Comparison of ENCODE assay signal across 9 cellular contexts in the genomic region with DNA sequence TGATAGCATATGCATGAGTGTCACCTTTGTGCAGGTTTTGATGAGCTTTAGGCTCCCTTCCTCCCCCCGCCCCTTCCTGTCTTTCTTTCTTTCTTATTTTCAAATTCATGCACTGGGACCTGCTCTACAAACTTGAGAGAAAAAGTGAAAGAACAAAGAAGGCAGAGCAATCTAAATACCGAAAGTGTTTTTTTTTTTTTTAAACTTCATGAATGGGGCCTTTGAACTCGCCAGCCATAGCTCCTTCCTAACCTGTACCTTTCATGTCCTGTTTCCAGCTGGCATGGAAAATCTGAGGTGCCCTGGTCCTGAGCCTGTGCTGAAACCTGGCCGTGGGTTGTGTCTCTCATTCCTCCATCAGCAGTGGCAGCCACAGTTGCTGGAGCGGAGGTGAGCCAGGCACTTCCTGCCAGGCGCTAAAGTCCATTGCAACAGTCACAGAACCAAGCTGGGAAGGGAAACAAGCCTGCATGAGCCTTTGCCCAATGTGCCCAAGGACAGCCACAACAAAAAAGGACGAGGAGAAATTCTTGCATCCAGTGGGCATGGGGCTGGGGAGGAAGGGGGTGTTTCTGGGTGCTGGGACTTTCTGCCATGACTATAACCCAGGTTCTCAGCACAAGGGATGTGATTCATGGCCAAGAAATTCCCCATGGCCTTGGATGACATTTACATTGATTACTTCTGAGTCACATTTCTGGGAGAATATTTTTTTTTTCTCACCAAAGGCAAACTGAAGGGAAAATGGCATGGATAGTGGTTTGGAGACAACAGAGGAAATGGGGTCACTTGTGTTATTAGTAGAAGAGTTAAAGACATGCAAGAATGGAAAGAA.
DNase-seq lines count a peak whose midpoint lies in the region; ATAC-seq and FAIRE-seq lines count a peak whose summit lies in the region.
"Had no signal": no experiment of that assay in that cellular context is flagged by ENCODE, and none has a peak within 500 bp of the region (broad histone marks: within the 10 kb centered on the region; RNA-seq: fewer than 3 reads in every experiment).

No MANE protein-coding gene starts in this region.

- no peak overlapping the region for H3K4me3 ChIP-seq in HUES64 (ENCODE audit: low read length)

- ATAC-seq in GM18868 (IDR thresholded peaks at IDR 0.05; ENCODE audit: unreplicated experiment) = no peak
- ATAC-seq in HG02884 (IDR thresholded peaks at IDR 0.05; ENCODE audit: unreplicated experiment) = no peak

- H3K9me3 ChIP-seq in HUES64 (ENCODE audit: insufficient read depth, low read depth, low read length) = peaks cover under 1% of the 10 kb centered on the region; the same call in 1 of the 2 replicates

- no peaks in the 10 kb centered on the region for H3K36me3 ChIP-seq in HUES64 (ENCODE audit: insufficient read depth, low read length)

- peak overlapping the region; percentile 31; the same call in 1 of the 2 replicates for H3K27ac ChIP-seq in HUES64 (ENCODE audit: low read depth, low read length)

- H3K27me3 ChIP-seq in HUES64 (ENCODE audit: insufficient read depth, low read length) = no peaks in the 10 kb centered on the region

- H3K9ac ChIP-seq in HUES64 (ENCODE audit: low read depth, low read length) = no peak overlapping the region

- WGBS in HUES64 = 83% methylated on average over 7 of the region's 7 CpGs

- FAIRE-seq in A204.1 (lab: Jason Lieb, UNC) = peak; percentile 98
- FAIRE-seq: islet of Langerhans had no signal

- H3K4me1 ChIP-seq in HUES64 (ENCODE audit: insufficient read depth, low read length) = peaks cover 40% of the 10 kb centered on the region

- DNase-seq in amniotic stem cell (lab: John Stamatoyannopoulos, UW) (peak; percentile 82), myocyte (ENCODE audit: low read depth) (peak; percentile 84), NCI-H2081 treated with DMSO at 0.1 percent for 48 hours (lab: John Stamatoyannopoulos, UW) (no peak), hippocampal formation (lab: John Stamatoyannopoulos, UW) (no peak)

Comparison
In these comparisons a context has a peak if more than half of its experiments do, and no peak if none do; other contexts are left out.
1. DNase-seq: peak in amniotic stem cell (single experiment) and myocyte (single experiment); none in NCI-H2081 treated with DMSO at 0.1 percent for 48 hours (single experiment) and hippocampal formation (0 of 2).